Comparison of ENCODE assay signal across 33 cellular contexts in the genomic region with DNA sequence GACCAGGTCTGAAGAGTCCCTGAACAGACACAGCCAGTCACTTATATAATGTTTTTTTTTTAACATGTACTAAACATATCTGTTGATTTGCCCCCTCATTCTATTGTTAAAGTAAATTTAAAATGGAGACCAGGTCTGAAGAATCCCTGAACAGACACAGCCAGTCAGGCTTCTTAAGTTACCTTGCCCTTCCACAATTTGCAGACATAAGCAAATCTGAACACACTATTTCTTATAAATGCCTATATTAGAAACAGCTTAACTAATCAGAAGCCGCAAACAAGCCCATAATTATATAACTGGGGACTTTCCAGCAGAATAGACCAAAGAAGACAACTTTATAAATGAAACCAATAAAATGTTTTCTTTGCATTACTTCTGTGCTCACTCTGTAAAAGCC.
"Had no signal": no experiment of that assay in that cellular context is flagged by ENCODE, and none has a peak within 500 bp of the region (broad histone marks: within the 10 kb centered on the region; RNA-seq: fewer than 3 reads in every experiment).

No MANE protein-coding gene starts in this region.

- H3K27ac ChIP-seq: adrenal gland, body of pancreas, brain microvascular endothelial cell, breast epithelium, VCaP had no signal

- H3K4me3 ChIP-seq: adrenal gland, body of pancreas, breast epithelium had no signal

- DNase-seq: activated B cell treated with CpG ODN at 0.5 μM for 24 hours; activated CD4-positive, alpha-beta memory T cell treated with anti-CD3 and anti-CD28 coated beads for 36 hours; activated CD4-positive, alpha-beta T cell treated with anti-CD3 and anti-CD28 coated beads for 4 hours; activated CD4-positive, alpha-beta T cell treated with anti-CD3 and anti-CD28 coated beads, Interleukin-2, amount 10 ng/mL, durations not matched to agents 24 days and 14 days; activated CD4-positive, alpha-beta T cell treated with anti-CD3 and anti-CD28 coated beads, Interleukin-2, amount 50 U/mL, for 1 hour; activated CD4-positive, alpha-beta T cell treated with anti-CD3 and anti-CD28 coated beads, Interleukin-2, amount 50 U/mL, for 4 hours; activated CD4-positive, CD25-positive, alpha-beta regulatory T cell treated with anti-CD3 and anti-CD28 coated beads, Interleukin-2, amount 50 U/mL, for 72 hours; activated CD8-positive, alpha-beta memory T cell treated with anti-CD3 and anti-CD28 coated beads, Interleukin-2, amount 50 U/mL, for 4 hours; activated CD8-positive, alpha-beta T cell treated with anti-CD3 and anti-CD28 coated beads for 36 hours; activated effector memory CD4-positive, alpha-beta T cell treated with anti-CD3 and anti-CD28 coated beads, Interleukin-2, amount 50 U/mL, for 16 hours; activated gamma-delta T cell treated with Interleukin-2 at 50 U/mL for 16 hours; activated naive CD4-positive, alpha-beta T cell; activated naive CD4-positive, alpha-beta T cell treated with anti-CD3 and anti-CD28 coated beads for 36 hours; activated naive CD4-positive, alpha-beta T cell treated with anti-CD3 and anti-CD28 coated beads, Interleukin-2, amount 50 U/mL, for 16 hours; activated T-cell treated with anti-CD3 and anti-CD28 coated beads for 4 hours; activated T-cell treated with anti-CD3 and anti-CD28 coated beads, Interleukin-2, amount 50 U/mL, for 1 hour; activated T-cell treated with anti-CD3 and anti-CD28 coated beads, Interleukin-2, amount 50 U/mL, for 4 hours; activated T-cell treated with anti-CD3 and anti-CD28 coated beads, Interleukin-2, amount 50 U/mL, for 72 hours; adrenal gland; amniotic stem cell; aorta; body of pancreas; brain microvascular endothelial cell; central memory CD4-positive, alpha-beta T cell; T-helper 1 cell; T-helper 2 cell; T-helper 9 cell had no signal

- FAIRE-seq: astrocyte, TTC549 had no signal

- ATAC-seq: activated CD8-positive, alpha-beta T cell treated with anti-CD3 and anti-CD28 coated beads for 36 hours; activated naive CD4-positive, alpha-beta T cell treated with anti-CD3 and anti-CD28 coated beads, Interleukin-2, amount 50 U/mL, for 72 hours; activated T-cell treated with anti-CD3 and anti-CD28 coated beads, Interleukin-2, amount 50 U/mL, for 4 hours; activated T-cell treated with anti-CD3 and anti-CD28 coated beads, Interleukin-2, amount 50 U/mL, for 72 hours; activated T-helper 17 cell treated with anti-CD3 and anti-CD28 coated beads, Interleukin-2, amount 50 U/mL, for 72 hours; body of pancreas had no signal

- H3K9me3 ChIP-seq: adrenal gland, body of pancreas had no signal

- H3K4me1 ChIP-seq: adrenal gland, body of pancreas, breast epithelium had no signal

- H3K27me3 ChIP-seq: adrenal gland, body of pancreas, brain microvascular endothelial cell, breast epithelium had no signal

- H3K36me3 ChIP-seq: adrenal gland, brain microvascular endothelial cell, breast epithelium had no signal
